ENCODE assay signal across 8 cellular contexts in the genomic region with DNA sequence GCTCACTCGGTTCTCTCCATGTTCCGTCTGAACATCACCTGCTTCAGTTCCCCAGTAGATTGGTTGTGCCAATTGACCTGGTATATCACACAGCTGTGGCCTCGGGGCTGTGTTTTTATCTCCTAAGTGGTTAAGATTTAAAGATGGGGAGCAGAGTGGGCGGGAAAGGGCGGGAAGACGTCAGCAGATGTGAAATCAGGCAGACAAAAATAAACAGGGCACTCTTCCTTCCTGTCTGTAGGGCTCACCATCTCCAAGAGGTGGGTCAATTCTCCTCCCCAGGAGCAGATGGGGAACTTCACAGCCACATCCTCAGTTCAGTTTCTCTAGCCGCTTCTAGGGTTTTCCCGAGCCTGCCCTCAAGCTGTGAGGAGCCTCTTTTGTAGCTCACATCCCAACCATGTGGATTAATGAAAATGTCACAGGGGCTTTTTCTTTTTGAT. TPM values are rescaled to one million over a fixed set of nuclear protein-coding genes. Genes with fewer than 3 reads are reported as not detected.
DNase-seq lines count a peak whose midpoint lies in the region; ATAC-seq and TF ChIP-seq lines count a peak whose summit lies in the region.

No MANE protein-coding gene starts in this region.

- H3K79me2 ChIP-seq in KMS-11 (ENCODE audit: insufficient read depth, low read depth): no peaks in the 10 kb centered on the region
- no peaks in the 10 kb centered on the region for H3K79me2 ChIP-seq in trophoblast cell (ENCODE audit: control insufficient read depth, insufficient read depth, low read length, poor library complexity)

- no peak overlapping the region for H3K27ac Mint-ChIP-seq in endothelial cell (ENCODE audit: unreplicated experiment)

- H3K9ac ChIP-seq in BLaER1 treated with 17β-estradiol and CSF1 and Interleukin-3, amounts not matched to agents 10 nM and 100 nM: peak overlapping the region in 9 of 11 experiments; percentile 2 to 69 (median 46); a peak in 14 of 22 replicates
- H3K9ac ChIP-seq in KMS-11 (peak overlapping the region; percentile 49; the same call in 1 of the 2 replicates), trophoblast cell (ENCODE audit: low read length) (no peak overlapping the region)

- peaks cover 46 to 61% (median 49%) of the 10 kb centered on the region in 10 experiments for H3K4me1 ChIP-seq in BLaER1 treated with 17β-estradiol and CSF1 and Interleukin-3, amounts not matched to agents 10 nM and 100 nM
- H3K4me1 ChIP-seq in KMS-11 (ENCODE audit: low read depth, poor library complexity, severe bottlenecking): peaks cover 96% of the 10 kb centered on the region
- peaks cover 9 to 12% of the 10 kb centered on the region in 2 experiments for H3K4me1 ChIP-seq in trophoblast cell (ENCODE audit: control insufficient read depth in 1 of 2, insufficient read depth in 2 of 2, low read length in 2 of 2)

- H3K18ac ChIP-seq in trophoblast cell (ENCODE audit: low read length): no peak overlapping the region

- H2BK5ac ChIP-seq in trophoblast cell (ENCODE audit: low read depth, low read length, poor library complexity): no peak overlapping the region

- H4K20me1 ChIP-seq in BLaER1 treated with 17β-estradiol and CSF1 and Interleukin-3, amounts not matched to agents 10 nM and 100 nM: no peaks in the 10 kb centered on the region
- no peaks in the 10 kb centered on the region for H4K20me1 ChIP-seq in KMS-11 (ENCODE audit: insufficient read depth)

- no peak overlapping the region for H2BK12ac ChIP-seq in trophoblast cell (ENCODE audit: low read length)

- H3K27me3 Mint-ChIP-seq in endothelial cell (ENCODE audit: unreplicated experiment): no peaks in the 10 kb centered on the region

- H3K27ac ChIP-seq in BLaER1 treated with 17β-estradiol and CSF1 and Interleukin-3, amounts not matched to agents 10 nM and 100 nM: peak overlapping the region in 10 of 11 experiments; percentile 22 to 81 (median 70); a peak in 16 of 22 replicates
- H3K27ac ChIP-seq in KMS-11 (peak overlapping the region; percentile 88), caudate nucleus (ENCODE audit: low read depth, low read length) (peak overlapping the region; percentile 23), trophoblast cell (ENCODE audit: low read depth, low read length) (no peak overlapping the region)

- H3K9me3 Mint-ChIP-seq in endothelial cell (ENCODE audit: unreplicated experiment): no peaks in the 10 kb centered on the region

- no peak overlapping the region for H2AK5ac ChIP-seq in trophoblast cell (ENCODE audit: low read length)

- H3K27me3 ChIP-seq in BLaER1 treated with 17β-estradiol and CSF1 and Interleukin-3, amounts not matched to agents 10 nM and 100 nM: no peaks in the 10 kb centered on the region
- H3K27me3 ChIP-seq in KMS-11 (ENCODE audit: insufficient read depth, low read depth): no peaks in the 10 kb centered on the region
- H3K27me3 ChIP-seq in trophoblast cell (ENCODE audit: insufficient read depth, low read length): no peaks in the 10 kb centered on the region

- DNase-seq in caudate nucleus (lab: John Stamatoyannopoulos, UW): peak in 1 of 61 donors; percentile 27
- no peak for DNase-seq in NCI-H2029 treated with DMSO at 0.1 percent for 48 hours (lab: John Stamatoyannopoulos, UW)
- DNase-seq in DMS114 treated with DMSO at 0.1 percent for 48 hours (lab: John Stamatoyannopoulos, UW; ENCODE audit: unreplicated experiment): no peak
- DNase-seq in trophoblast cell: no peak
- DNase-seq in endothelial cell (ENCODE audit: low spot score): no peak

- H3K36me3 Mint-ChIP-seq in endothelial cell (ENCODE audit: low read depth, unreplicated experiment): peaks cover 14% of the 10 kb centered on the region

- no peak overlapping the region for H4K91ac ChIP-seq in trophoblast cell (ENCODE audit: low read depth, low read length)

- no peak overlapping the region for H3K4ac ChIP-seq in trophoblast cell (ENCODE audit: low read depth, low read length)

- H4K8ac ChIP-seq in trophoblast cell (ENCODE audit: low read depth, low read length): no peak overlapping the region

- peak overlapping the region; percentile 50 to 84 (median 75) for H3K4me2 ChIP-seq in BLaER1 treated with 17β-estradiol and CSF1 and Interleukin-3, amounts not matched to agents 10 nM and 100 nM
- peak overlapping the region; percentile 91 for H3K4me2 ChIP-seq in KMS-11
- H3K4me2 ChIP-seq in trophoblast cell (ENCODE audit: low read length): no peak overlapping the region

- H3K9me3 ChIP-seq in BLaER1 treated with 17β-estradiol and CSF1 and Interleukin-3, amounts not matched to agents 10 nM and 100 nM (replicated peaks in 1 of 11): peaks cover 0 to 19% (median 18%) of the 10 kb centered on the region in 11 experiments; a peak in 17 of 22 replicates
- H3K9me3 ChIP-seq in trophoblast cell (ENCODE audit: insufficient read depth, low read depth, low read length): no peaks in the 10 kb centered on the region

- peaks cover 10% of the 10 kb centered on the region for H3K4me1 Mint-ChIP-seq in endothelial cell (ENCODE audit: unreplicated experiment)

- H3K79me1 ChIP-seq in trophoblast cell (ENCODE audit: low read length): peaks cover 2% of the 10 kb centered on the region

- H3K4me3 ChIP-seq in BLaER1 treated with 17β-estradiol and CSF1 and Interleukin-3, amounts not matched to agents 10 nM and 100 nM: no peak overlapping the region
- H3K4me3 ChIP-seq in KMS-11 (IDR thresholded peaks at IDR 0.05; ENCODE audit: insufficient read depth, low read depth, low read length) (no peak overlapping the region), trophoblast cell (ENCODE audit: low read depth, low read length) (no peak overlapping the region)

- ATAC-seq in GM19452 (IDR thresholded peaks at IDR 0.05; ENCODE audit: unreplicated experiment): peak; percentile 51

- no peaks in the 10 kb centered on the region; a peak in 1 of 22 replicates for H3K36me3 ChIP-seq in BLaER1 treated with 17β-estradiol and CSF1 and Interleukin-3, amounts not matched to agents 10 nM and 100 nM
- no peaks in the 10 kb centered on the region for H3K36me3 ChIP-seq in KMS-11 (ENCODE audit: insufficient read depth)
- no peaks in the 10 kb centered on the region for H3K36me3 ChIP-seq in trophoblast cell (ENCODE audit: control insufficient read depth in 1 of 2, insufficient read depth in 2 of 2, low read length in 2 of 2)

- no peak overlapping the region for H4K12ac ChIP-seq in trophoblast cell (ENCODE audit: low read depth, low read length)

- H3K14ac ChIP-seq in trophoblast cell (ENCODE audit: low read length): no peak overlapping the region

- H3K23ac ChIP-seq in trophoblast cell (ENCODE audit: low read length): no peak overlapping the region

- H3K4me3 Mint-ChIP-seq in endothelial cell (ENCODE audit: unreplicated experiment): no peak overlapping the region

- WGBS in trophoblast cell (ENCODE audit: extremely low coverage, insufficient coverage, insufficient read length): no CpG with 5 or more reads among the region's 8 CpGs

- H2BK120ac ChIP-seq in trophoblast cell (ENCODE audit: insufficient read depth, low read length, poor library complexity): no peak overlapping the region

- peak overlapping the region; percentile 28; the same call in 1 of the 2 replicates for H2AFZ ChIP-seq in KMS-11 (ENCODE audit: low read depth)
- H2AFZ ChIP-seq in trophoblast cell (ENCODE audit: insufficient read depth, low read length, poor library complexity): no peak overlapping the region

- no peak for TF ChIP-seq CTCF in KMS-11 (conservative IDR thresholded peaks at IDR 0.05; ENCODE audit: low read depth, low read length)
- no peak for TF ChIP-seq CTCF in endothelial cell (IDR thresholded peaks at IDR 0.05; ENCODE audit: unreplicated experiment)

RNA-seq across cellular contexts. Expression of a gene that starts 26.8 kb away (rescaled TPM):
- 4.3 TPM in 2 replicates for polyA plus RNA-seq in trophoblast cell (2013)
- total RNA-seq in endothelial cell (ENCODE audit: unreplicated experiment): 56.1 TPM
